Comparison of ENCODE assay signal across 33 cellular contexts in genomic region chr6:34396518-34396917, GRCh38.
"Had no signal": no experiment of that assay in that cellular context is flagged by ENCODE, and none has a peak within 500 bp of the region (broad histone marks: within the 10 kb centered on the region; RNA-seq: fewer than 3 reads in every experiment).

No MANE protein-coding gene starts in this region.

- DNase-seq: activated B cell treated with CpG ODN at 0.5 μM for 24 hours; activated CD4-positive, alpha-beta T cell treated with anti-CD3 and anti-CD28 coated beads for 48 hours; activated CD4-positive, alpha-beta T cell treated with anti-CD3 and anti-CD28 coated beads, Interleukin-2, amount 50 U/mL, for 1 hour; activated CD4-positive, alpha-beta T cell treated with anti-CD3 and anti-CD28 coated beads, Interleukin-2, amount 50 U/mL, for 48 hours; activated CD8-positive, alpha-beta memory T cell treated with anti-CD3 and anti-CD28 coated beads for 24 hours; activated CD8-positive, alpha-beta T cell treated with anti-CD3 and anti-CD28 coated beads for 36 hours; activated effector memory CD4-positive, alpha-beta T cell treated with Interleukin-2 at 50 U/mL for 16 hours; activated gamma-delta T cell treated with Interleukin-2 at 50 U/mL for 16 hours; activated naive CD4-positive, alpha-beta T cell treated with anti-CD3 and anti-CD28 coated beads for 36 hours; activated naive CD8-positive, alpha-beta T cell treated with anti-CD3 and anti-CD28 coated beads, Interleukin-2, amount 10 ng/mL, durations not matched to agents 7 days and 5 days; activated T-cell treated with anti-CD3 and anti-CD28 coated beads, Interleukin-2, amount 50 U/mL, for 4 hours; brain microvascular endothelial cell; dorsolateral prefrontal cortex; effector memory CD4-positive, alpha-beta T cell; endodermal cell; erythroblast; foreskin keratinocyte; gastrocnemius medialis; glutamatergic neuron; heart left ventricle; T-helper 17 cell; T1000; WERI-Rb-1 had no signal

- H3K9me3 Mint-ChIP-seq: activated B cell treated with CpG ODN at 0.5 μM for 24 hours; activated CD8-positive, alpha-beta T cell treated with anti-CD3 and anti-CD28 coated beads for 36 hours; activated naive CD4-positive, alpha-beta T cell treated with anti-CD3 and anti-CD28 coated beads, Interleukin-2, amount 50 U/mL, for 72 hours; activated T-cell treated with anti-CD3 and anti-CD28 coated beads, Interleukin-2, amount 50 U/mL, for 4 hours; activated T-helper 17 cell treated with anti-CD3 and anti-CD28 coated beads, Interleukin-2, amount 50 U/mL, for 72 hours; central memory CD8-positive, alpha-beta T cell; dendritic cell treated with granulocyte-macrophage colony-stimulating factor and Interleukin-4, amounts not matched to agents 40 ng/mL and 50 ng/mL, for 4 days had no signal

- H3K27ac ChIP-seq: ascending aorta, brain microvascular endothelial cell, coronary artery, dorsolateral prefrontal cortex, esophagus muscularis mucosa, foreskin keratinocyte, gastrocnemius medialis, heart left ventricle, WERI-Rb-1 had no signal

- H3K9me3 ChIP-seq: ascending aorta, gastrocnemius medialis had no signal

- H3K4me3 Mint-ChIP-seq: activated B cell treated with CpG ODN at 0.5 μM for 24 hours; activated CD8-positive, alpha-beta T cell treated with anti-CD3 and anti-CD28 coated beads for 36 hours; activated naive CD4-positive, alpha-beta T cell treated with anti-CD3 and anti-CD28 coated beads for 36 hours; activated naive CD8-positive, alpha-beta T cell treated with anti-CD3 and anti-CD28 coated beads, Interleukin-2, amount 10 ng/mL, durations not matched to agents 7 days and 5 days; activated T-cell treated with anti-CD3 and anti-CD28 coated beads, Interleukin-2, amount 50 U/mL, for 4 hours; activated T-helper 17 cell treated with anti-CD3 and anti-CD28 coated beads, Interleukin-2, amount 50 U/mL, for 72 hours; central memory CD8-positive, alpha-beta T cell; dendritic cell treated with granulocyte-macrophage colony-stimulating factor and Interleukin-4, amounts not matched to agents 40 ng/mL and 50 ng/mL, for 4 days; endodermal cell; T-helper 17 cell; T-helper 2 cell treated with Interferon-gamma antibody and Interleukin-4, amounts not matched to agents 5 μg/mL and 100 μg/mL, for 36 hours had no signal

- H3K36me3 ChIP-seq: ascending aorta, brain microvascular endothelial cell, esophagus muscularis mucosa, gastrocnemius medialis, heart left ventricle had no signal

- H3K4me1 ChIP-seq: foreskin keratinocyte had no signal

- FAIRE-seq: bronchial epithelial cell had no signal

- H3K27ac Mint-ChIP-seq: activated B cell treated with CpG ODN at 0.5 μM for 24 hours; activated CD8-positive, alpha-beta T cell treated with anti-CD3 and anti-CD28 coated beads for 36 hours; activated naive CD4-positive, alpha-beta T cell treated with anti-CD3 and anti-CD28 coated beads for 36 hours; activated naive CD4-positive, alpha-beta T cell treated with anti-CD3 and anti-CD28 coated beads, Interleukin-2, amount 50 U/mL, for 72 hours; activated naive CD8-positive, alpha-beta T cell treated with anti-CD3 and anti-CD28 coated beads, Interleukin-2, amount 10 ng/mL, durations not matched to agents 7 days and 5 days; activated T-helper 17 cell treated with anti-CD3 and anti-CD28 coated beads, Interleukin-2, amount 50 U/mL, for 72 hours; dendritic cell treated with granulocyte-macrophage colony-stimulating factor and Interleukin-4, amounts not matched to agents 40 ng/mL and 50 ng/mL, for 4 days; endodermal cell; T-helper 17 cell; T-helper 2 cell treated with Interferon-gamma antibody and Interleukin-4, amounts not matched to agents 5 μg/mL and 100 μg/mL, for 36 hours had no signal

- ATAC-seq: activated CD4-positive, CD25-positive, alpha-beta regulatory T cell treated with anti-CD3 and anti-CD28 coated beads, Interleukin-2, amount 50 U/mL, for 24 hours; activated CD8-positive, alpha-beta T cell treated with anti-CD3 and anti-CD28 coated beads for 36 hours; activated naive CD4-positive, alpha-beta T cell treated with anti-CD3 and anti-CD28 coated beads, Interleukin-2, amount 50 U/mL, for 72 hours; activated T-cell treated with anti-CD3 and anti-CD28 coated beads, Interleukin-2, amount 50 U/mL, for 4 hours; activated T-helper 17 cell treated with anti-CD3 and anti-CD28 coated beads, Interleukin-2, amount 50 U/mL, for 72 hours; foreskin keratinocyte; gastrocnemius medialis; heart left ventricle; T-helper 17 cell had no signal

- H3K36me3 Mint-ChIP-seq: activated naive CD8-positive, alpha-beta T cell treated with anti-CD3 and anti-CD28 coated beads, Interleukin-2, amount 10 ng/mL, durations not matched to agents 7 days and 5 days had no signal

- H3K27me3 Mint-ChIP-seq: activated B cell treated with CpG ODN at 0.5 μM for 24 hours; activated CD8-positive, alpha-beta T cell treated with anti-CD3 and anti-CD28 coated beads for 36 hours; activated naive CD8-positive, alpha-beta T cell treated with anti-CD3 and anti-CD28 coated beads, Interleukin-2, amount 10 ng/mL, durations not matched to agents 7 days and 5 days; activated T-helper 17 cell treated with anti-CD3 and anti-CD28 coated beads, Interleukin-2, amount 50 U/mL, for 72 hours; central memory CD8-positive, alpha-beta T cell; dendritic cell treated with granulocyte-macrophage colony-stimulating factor and Interleukin-4, amounts not matched to agents 40 ng/mL and 50 ng/mL, for 4 days; T-helper 17 cell had no signal

- H3K4me3 ChIP-seq: ascending aorta, coronary artery, dorsolateral prefrontal cortex, esophagus muscularis mucosa, gastrocnemius medialis, heart left ventricle had no signal

- H3K27me3 ChIP-seq: ascending aorta, brain microvascular endothelial cell, dorsolateral prefrontal cortex, esophagus muscularis mucosa, foreskin keratinocyte, gastrocnemius medialis, heart left ventricle had no signal
